ENCODE assay signal across 19 cellular contexts in the genomic region with DNA sequence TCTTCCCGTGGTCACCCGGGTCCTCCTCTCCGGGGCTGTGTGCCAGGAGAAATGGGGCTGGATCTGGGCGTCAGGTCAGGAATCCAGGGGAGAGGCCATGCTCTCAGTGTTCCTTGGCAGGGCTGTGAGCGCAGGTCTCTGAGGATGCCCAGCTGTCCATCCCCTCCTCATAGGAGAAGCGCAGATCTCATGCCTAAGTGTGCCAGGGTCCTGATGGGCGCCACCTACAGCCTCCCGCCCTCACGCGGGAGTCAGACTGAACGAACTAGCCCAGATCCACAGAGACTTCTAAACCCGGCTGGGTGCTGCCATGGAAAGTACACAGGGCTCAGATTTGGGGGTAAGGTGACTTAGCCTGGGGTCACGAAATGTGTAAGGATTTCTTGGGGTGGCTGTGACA. TPM values are rescaled to one million over a fixed set of nuclear protein-coding genes. Genes with fewer than 3 reads are reported as not detected.
DNase-seq lines count a peak whose midpoint lies in the region; ATAC-seq and TF ChIP-seq lines count a peak whose summit lies in the region.
"Had no signal": no experiment of that assay in that cellular context is flagged by ENCODE, and none has a peak within 500 bp of the region (broad histone marks: within the 10 kb centered on the region; RNA-seq: fewer than 3 reads in every experiment).

No MANE protein-coding gene starts in this region.

- DNase-seq in activated T-cell treated with anti-CD3 and anti-CD28 coated beads, Interleukin-2, amount 50 U/mL, for 24 hours, result no peak
- DNase-seq in activated T-cell treated with anti-CD3 and anti-CD28 coated beads for 4 hours (no peak), progenitor cell of endocrine pancreas (ENCODE audit: low spot score, unreplicated experiment) (no peak), DMS79 (lab: John Stamatoyannopoulos, UW) (no peak)
- DNase-seq in activated naive CD8-positive, alpha-beta T cell treated with anti-CD3 and anti-CD28 coated beads, Interleukin-2, amount 10 ng/mL, durations not matched to agents 7 days and 5 days, result peak; percentile 52
- DNase-seq: amniotic stem cell; dorsolateral prefrontal cortex; erythroblast; foreskin melanocyte; KBM-7; naive B cell; NCI-H1105; NCI-H2081; NCI-H510A; posterior cingulate gyrus; stimulated activated CD4-positive, alpha-beta T cell treated with anti-CD3 and anti-CD28 coated beads, Interleukin-4, amount 100 ng/mL, for 24 hours had no signal

- POLR2A ChIA-PET in activated naive CD8-positive, alpha-beta T cell treated with anti-CD3 and anti-CD28 coated beads, Interleukin-2, amount 10 ng/mL, durations not matched to agents 7 days and 5 days (lab: Charles Lee), result no interaction called here

- H3K9me3 Mint-ChIP-seq in activated T-cell treated with anti-CD3 and anti-CD28 coated beads, Interleukin-2, amount 50 U/mL, for 24 hours, result no peaks in the 10 kb centered on the region
- H3K9me3 Mint-ChIP-seq in IgD-negative memory B cell (no peaks in the 10 kb centered on the region), progenitor cell of endocrine pancreas (ENCODE audit: low read depth) (no peaks in the 10 kb centered on the region)
- no peaks in the 10 kb centered on the region for H3K9me3 Mint-ChIP-seq in activated naive CD8-positive, alpha-beta T cell treated with anti-CD3 and anti-CD28 coated beads, Interleukin-2, amount 10 ng/mL, durations not matched to agents 7 days and 5 days
- H3K9me3 Mint-ChIP-seq: naive B cell had no signal

- peak overlapping the region; percentile 52 for H3K27ac Mint-ChIP-seq in activated T-cell treated with anti-CD3 and anti-CD28 coated beads, Interleukin-2, amount 50 U/mL, for 24 hours
- H3K27ac Mint-ChIP-seq in IgD-negative memory B cell (peak overlapping the region in 2 of 3 donors; percentile 12 to 46), progenitor cell of endocrine pancreas (peak overlapping the region; percentile 48)
- H3K27ac Mint-ChIP-seq in activated naive CD8-positive, alpha-beta T cell treated with anti-CD3 and anti-CD28 coated beads, Interleukin-2, amount 10 ng/mL, durations not matched to agents 7 days and 5 days, result peak overlapping the region; percentile 82

- ATAC-seq in activated naive CD8-positive, alpha-beta T cell treated with anti-CD3 and anti-CD28 coated beads, Interleukin-2, amount 10 ng/mL, durations not matched to agents 7 days and 5 days (ENCODE audit: low read depth), result no peak
- ATAC-seq in GM19023 (IDR thresholded peaks at IDR 0.05; ENCODE audit: unreplicated experiment) (no peak), HG03520 (IDR thresholded peaks at IDR 0.05; ENCODE audit: unreplicated experiment) (no peak)

- H3K36me3 Mint-ChIP-seq in activated T-cell treated with anti-CD3 and anti-CD28 coated beads, Interleukin-2, amount 50 U/mL, for 24 hours (ENCODE audit: low read depth), result peaks cover 58% of the 10 kb centered on the region
- H3K36me3 Mint-ChIP-seq in IgD-negative memory B cell (peaks cover 2% of the 10 kb centered on the region), progenitor cell of endocrine pancreas (ENCODE audit: insufficient read depth) (peaks cover 20% of the 10 kb centered on the region)
- peaks cover 10% of the 10 kb centered on the region for H3K36me3 Mint-ChIP-seq in activated naive CD8-positive, alpha-beta T cell treated with anti-CD3 and anti-CD28 coated beads, Interleukin-2, amount 10 ng/mL, durations not matched to agents 7 days and 5 days
- H3K36me3 Mint-ChIP-seq: naive B cell had no signal

- H3K4me3 Mint-ChIP-seq in activated T-cell treated with anti-CD3 and anti-CD28 coated beads, Interleukin-2, amount 50 U/mL, for 24 hours, result no peak overlapping the region
- H3K4me3 Mint-ChIP-seq in IgD-negative memory B cell, result no peak overlapping the region
- H3K4me3 Mint-ChIP-seq in activated naive CD8-positive, alpha-beta T cell treated with anti-CD3 and anti-CD28 coated beads, Interleukin-2, amount 10 ng/mL, durations not matched to agents 7 days and 5 days, result peak overlapping the region; percentile 61
- no peak overlapping the region for H3K4me3 Mint-ChIP-seq in progenitor cell of endocrine pancreas (ENCODE audit: low read depth)
- H3K4me3 Mint-ChIP-seq: naive B cell had no signal

- peaks cover 41% of the 10 kb centered on the region for H3K4me1 Mint-ChIP-seq in activated T-cell treated with anti-CD3 and anti-CD28 coated beads, Interleukin-2, amount 50 U/mL, for 24 hours (ENCODE audit: low read depth)
- H3K4me1 Mint-ChIP-seq in IgD-negative memory B cell, result peaks cover 9 to 18% (median 15%) of the 10 kb centered on the region in 3 donors
- peaks cover 23% of the 10 kb centered on the region for H3K4me1 Mint-ChIP-seq in activated naive CD8-positive, alpha-beta T cell treated with anti-CD3 and anti-CD28 coated beads, Interleukin-2, amount 10 ng/mL, durations not matched to agents 7 days and 5 days
- H3K4me1 Mint-ChIP-seq in progenitor cell of endocrine pancreas (ENCODE audit: low read depth), result peaks cover 8% of the 10 kb centered on the region

- H3K27me3 Mint-ChIP-seq in activated T-cell treated with anti-CD3 and anti-CD28 coated beads, Interleukin-2, amount 50 U/mL, for 24 hours, result no peaks in the 10 kb centered on the region
- H3K27me3 Mint-ChIP-seq in IgD-negative memory B cell (no peaks in the 10 kb centered on the region), progenitor cell of endocrine pancreas (no peaks in the 10 kb centered on the region)
- no peaks in the 10 kb centered on the region for H3K27me3 Mint-ChIP-seq in activated naive CD8-positive, alpha-beta T cell treated with anti-CD3 and anti-CD28 coated beads, Interleukin-2, amount 10 ng/mL, durations not matched to agents 7 days and 5 days
- H3K27me3 Mint-ChIP-seq: naive B cell had no signal

- no peak for TF ChIP-seq CTCF in progenitor cell of endocrine pancreas (IDR thresholded peaks at IDR 0.05; ENCODE audit: unreplicated experiment)

RNA-seq across cellular contexts. Expression of a gene that starts 24.3 kb away (rescaled TPM):
- polyA plus RNA-seq in IgD-negative memory B cell, result 8.5 TPM
- 10 to 100 TPM; 84.4 to 91.7 TPM for total RNA-seq in activated naive CD8-positive, alpha-beta T cell treated with anti-CD3 and anti-CD28 coated beads, Interleukin-2, amount 10 ng/mL, durations not matched to agents 7 days and 5 days
- total RNA-seq in progenitor cell of endocrine pancreas, result 104 and 105 TPM in 2 replicates

RNA-seq across cellular contexts. Expression of a gene that starts 34.2 kb away (rescaled TPM):
- polyA plus RNA-seq in IgD-negative memory B cell, result 6.7 TPM
- total RNA-seq in activated naive CD8-positive, alpha-beta T cell treated with anti-CD3 and anti-CD28 coated beads, Interleukin-2, amount 10 ng/mL, durations not matched to agents 7 days and 5 days, result 10 to 100 TPM; 21.3 to 23.7 TPM
- total RNA-seq in progenitor cell of endocrine pancreas, result 39.0 and 39.4 TPM in 2 replicates

RNA-seq across cellular contexts. Expression of a gene that starts 44.4 kb away (rescaled TPM):
- polyA plus RNA-seq in IgD-negative memory B cell, result 74.0 TPM
- 10 to 100 TPM; 40.7 to 42.7 TPM for total RNA-seq in activated naive CD8-positive, alpha-beta T cell treated with anti-CD3 and anti-CD28 coated beads, Interleukin-2, amount 10 ng/mL, durations not matched to agents 7 days and 5 days
- total RNA-seq in progenitor cell of endocrine pancreas, result 39.4 and 41.8 TPM in 2 replicates

Comparison
In these comparisons a context has a peak if more than half of its experiments do, and no peak if none do; other contexts are left out.
1. H3K27ac Mint-ChIP-seq: peak in every context shown above with its lines; median percentile 82 in activated naive CD8-positive, alpha-beta T cell treated with anti-CD3 and anti-CD28 coated beads, Interleukin-2, amount 10 ng/mL, durations not matched to agents 7 days and 5 days; 52 in activated T-cell treated with anti-CD3 and anti-CD28 coated beads, Interleukin-2, amount 50 U/mL, for 24 hours; 48 in progenitor cell of endocrine pancreas; 29 in IgD-negative memory B cell.